ENCODE assay signal across 1 cellular context in the genomic region with DNA sequence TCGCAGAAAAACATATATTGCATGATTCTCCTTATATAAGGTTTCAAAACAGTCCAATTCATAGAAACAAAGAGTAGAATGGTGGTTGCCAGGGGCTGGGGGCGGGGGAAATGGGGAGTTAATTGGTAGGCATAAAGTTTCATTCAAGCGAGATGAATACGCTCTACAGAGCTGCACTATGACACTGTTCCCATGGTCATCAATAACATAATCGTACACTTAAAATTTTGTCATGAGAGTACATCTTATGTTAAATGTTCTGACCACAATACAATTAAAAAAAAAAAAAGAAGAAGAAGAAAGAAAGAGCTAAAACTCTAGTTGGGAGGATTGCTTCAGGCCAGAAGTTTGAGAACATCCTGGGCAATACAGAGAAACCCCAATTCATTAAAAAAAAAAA.
TF ChIP-seq lines count a peak whose summit lies in the region.

No MANE protein-coding gene starts in this region.

TF ChIP-seq in WTC11, 78 proteins besides CTCF, POLR2A, EP300 and RAD21:
- TF ChIP-seq CREB1 (CRISPR knock-in tag; IDR thresholded peaks at IDR 0.05) (no peak), TEAD1 (CRISPR knock-in tag; IDR thresholded peaks at IDR 0.05) (no peak), NR1H2 (CRISPR knock-in tag; IDR thresholded peaks at IDR 0.05) (no peak), GABPB1 (CRISPR knock-in tag; IDR thresholded peaks at IDR 0.05) (no peak), ESRRA (CRISPR knock-in tag; IDR thresholded peaks at IDR 0.05; ENCODE audit: borderline replicate concordance) (no peak), JUN (CRISPR knock-in tag; IDR thresholded peaks at IDR 0.05) (no peak), RELA (CRISPR knock-in tag; IDR thresholded peaks at IDR 0.05; ENCODE audit: borderline replicate concordance) (no peak), SP1 (CRISPR knock-in tag; conservative IDR thresholded peaks at IDR 0.05) (no peak), ZNF396 (CRISPR knock-in tag; IDR thresholded peaks at IDR 0.05; ENCODE audit: borderline replicate concordance) (no peak), ZSCAN18 (CRISPR knock-in tag; IDR thresholded peaks at IDR 0.05) (no peak), ZNF263 (CRISPR knock-in tag; IDR thresholded peaks at IDR 0.05; ENCODE audit: low read depth) (no peak), KAT7 (CRISPR knock-in tag; IDR thresholded peaks at IDR 0.05; ENCODE audit: borderline replicate concordance) (no peak), NFATC4 (CRISPR knock-in tag; IDR thresholded peaks at IDR 0.05) (no peak), TCF7 (CRISPR knock-in tag; IDR thresholded peaks at IDR 0.05; ENCODE audit: low read depth) (no peak), ZNF317 (CRISPR knock-in tag; IDR thresholded peaks at IDR 0.05; ENCODE audit: borderline replicate concordance, low read depth) (no peak), ZNF121 (CRISPR knock-in tag; IDR thresholded peaks at IDR 0.05) (no peak), ETV6 (CRISPR knock-in tag; IDR thresholded peaks at IDR 0.05) (no peak), IRF2 (CRISPR knock-in tag; IDR thresholded peaks at IDR 0.05; ENCODE audit: borderline replicate concordance, low read depth) (no peak)
